ENCODE assay signal across 10 cellular contexts in the genomic region with DNA sequence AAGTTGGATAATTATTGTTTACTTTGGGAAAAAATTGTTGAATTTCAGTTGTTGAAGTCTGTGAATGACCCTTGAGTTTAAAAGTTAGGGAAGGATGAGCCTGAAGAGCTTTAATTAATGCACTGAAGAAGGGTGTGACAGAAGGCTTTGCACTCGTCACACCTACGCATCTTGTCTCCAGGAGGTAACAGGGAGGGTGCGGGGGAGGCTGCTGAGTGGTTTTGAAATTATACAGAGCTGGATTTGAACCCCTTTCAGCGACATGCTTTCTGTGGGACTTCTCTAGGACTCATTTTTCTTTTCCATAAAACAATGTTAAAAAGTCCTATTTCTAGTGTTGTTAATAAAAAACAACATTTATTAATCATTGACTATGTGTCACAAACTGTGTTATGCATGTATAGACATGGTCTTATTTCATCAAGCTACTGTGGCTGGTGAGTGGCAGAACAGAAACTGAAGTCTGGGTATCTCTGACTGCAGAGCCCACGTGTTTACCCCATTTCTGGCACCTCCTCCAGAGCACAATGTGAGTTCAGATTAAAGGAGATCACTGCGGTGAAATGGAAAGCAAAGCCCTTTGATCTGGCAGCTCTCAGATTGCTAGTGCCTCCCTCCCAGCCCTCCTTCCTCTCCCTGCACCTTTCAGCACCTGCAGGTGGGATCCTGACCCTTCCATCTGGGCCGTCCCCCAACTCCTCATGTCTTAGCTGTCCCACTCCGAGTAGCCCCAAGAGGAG.
DNase-seq lines count a peak whose midpoint lies in the region; ATAC-seq and TF ChIP-seq lines count a peak whose summit lies in the region.
"Had no signal": no experiment of that assay in that cellular context is flagged by ENCODE, and none has a peak within 500 bp of the region (broad histone marks: within the 10 kb centered on the region; RNA-seq: fewer than 3 reads in every experiment).

No MANE protein-coding gene starts in this region.

- intact Hi-C loops in uterus (cut with DNase I; ENCODE audit: low total_unique reads): no loop called here

- H3K9me3 ChIP-seq in RWPE2 (ENCODE audit: severe bottlenecking): no peaks in the 10 kb centered on the region
- H3K9me3 ChIP-seq in uterus: no peaks in the 10 kb centered on the region
- H3K9me3 ChIP-seq: BE2C, body of pancreas had no signal

- no peaks in the 10 kb centered on the region for H3K36me3 Mint-ChIP-seq in stimulated activated effector memory CD8-positive, alpha-beta T cell treated with anti-CD3 and anti-CD28 coated beads, Interleukin-12 subunit alpha, Interleukin-12 subunit beta, amount 100 ng/mL, for 72 hours
- peaks cover 10% of the 10 kb centered on the region for H3K36me3 Mint-ChIP-seq in HFFc6 (ENCODE audit: low read depth)

- H3K9me3 Mint-ChIP-seq in stimulated activated effector memory CD8-positive, alpha-beta T cell treated with anti-CD3 and anti-CD28 coated beads, Interleukin-12 subunit alpha, Interleukin-12 subunit beta, amount 100 ng/mL, for 72 hours: peaks cover 6% of the 10 kb centered on the region
- H3K9me3 Mint-ChIP-seq in HFFc6: peaks cover 67% of the 10 kb centered on the region

- DNase-seq in activated gamma-delta T cell treated with Interleukin-2 at 50 U/mL for 16 hours: peak; percentile 20
- no peak for DNase-seq in activated gamma-delta T cell (lab: John Stamatoyannopoulos, UW)
- no peak for DNase-seq in RWPE2 (ENCODE audit: low spot score)
- DNase-seq in epithelial cell of esophagus (ENCODE audit: low read depth): peak; percentile 76
- DNase-seq in stimulated activated effector memory CD8-positive, alpha-beta T cell treated with anti-CD3 and anti-CD28 coated beads, Interleukin-12 subunit alpha, Interleukin-12 subunit beta, amount 100 ng/mL, for 72 hours (ENCODE audit: low spot score in 2 of 2): no peak
- no peak for DNase-seq in uterus
- no peak for DNase-seq in HFFc6
- DNase-seq: BE2C, body of pancreas had no signal

- peaks cover 7% of the 10 kb centered on the region for H3K4me1 Mint-ChIP-seq in stimulated activated effector memory CD8-positive, alpha-beta T cell treated with anti-CD3 and anti-CD28 coated beads, Interleukin-12 subunit alpha, Interleukin-12 subunit beta, amount 100 ng/mL, for 72 hours
- no peaks in the 10 kb centered on the region for H3K4me1 Mint-ChIP-seq in HFFc6 (ENCODE audit: low read depth)

- peaks cover 17% of the 10 kb centered on the region for H3K4me1 ChIP-seq in RWPE2 (ENCODE audit: insufficient read depth, poor library complexity, severe bottlenecking)
- no peaks in the 10 kb centered on the region for H3K4me1 ChIP-seq in uterus
- H3K4me1 ChIP-seq: BE2C, body of pancreas had no signal

- H3K36me3 ChIP-seq in RWPE2 (ENCODE audit: low read depth): no peaks in the 10 kb centered on the region
- no peaks in the 10 kb centered on the region for H3K36me3 ChIP-seq in uterus
- H3K36me3 ChIP-seq: BE2C had no signal

- peak; percentile 3; the same call in 1 of the 3 replicates for ATAC-seq in RWPE2 (ENCODE audit: low read depth)
- peak; percentile 45 for ATAC-seq in stimulated activated effector memory CD8-positive, alpha-beta T cell treated with anti-CD3 and anti-CD28 coated beads, Interleukin-12 subunit alpha, Interleukin-12 subunit beta, amount 100 ng/mL, for 72 hours
- ATAC-seq in HG03095 (IDR thresholded peaks at IDR 0.05; ENCODE audit: unreplicated experiment): no peak
- ATAC-seq: body of pancreas had no signal

- H3K27ac ChIP-seq in RWPE2 (ENCODE audit: poor library complexity, severe bottlenecking): peak overlapping the region; percentile 92
- no peak overlapping the region for H3K27ac ChIP-seq in uterus
- H3K27ac ChIP-seq: body of pancreas had no signal

- H3K4me3 Mint-ChIP-seq in stimulated activated effector memory CD8-positive, alpha-beta T cell treated with anti-CD3 and anti-CD28 coated beads, Interleukin-12 subunit alpha, Interleukin-12 subunit beta, amount 100 ng/mL, for 72 hours: no peak overlapping the region
- H3K4me3 Mint-ChIP-seq in HFFc6: no peak overlapping the region

- H3K27me3 Mint-ChIP-seq in HFFc6 (ENCODE audit: insufficient read depth): peaks cover 2% of the 10 kb centered on the region

- no peak overlapping the region for H3K27ac Mint-ChIP-seq in stimulated activated effector memory CD8-positive, alpha-beta T cell treated with anti-CD3 and anti-CD28 coated beads, Interleukin-12 subunit alpha, Interleukin-12 subunit beta, amount 100 ng/mL, for 72 hours
- H3K27ac Mint-ChIP-seq in HFFc6: no peak overlapping the region

- TF ChIP-seq CTCF in RWPE2 (IDR thresholded peaks at IDR 0.05; ENCODE audit: poor library complexity, severe bottlenecking): no peak
- TF ChIP-seq CTCF in epithelial cell of esophagus (IDR thresholded peaks at IDR 0.05; ENCODE audit: insufficient read depth, low read depth, low read length, missing control alignments): no peak
- no peak for TF ChIP-seq CTCF in uterus (IDR thresholded peaks at IDR 0.05)
- no peak for TF ChIP-seq CTCF in HFFc6 (IDR thresholded peaks at IDR 0.05)

- H3K4me3 ChIP-seq in RWPE2 (ENCODE audit: severe bottlenecking): no peak overlapping the region
- H3K4me3 ChIP-seq in epithelial cell of esophagus (ENCODE audit: low read length): no peak overlapping the region
- H3K4me3 ChIP-seq in uterus: no peak overlapping the region
- H3K4me3 ChIP-seq: body of pancreas had no signal

- H3K27me3 ChIP-seq in RWPE2 (ENCODE audit: insufficient read depth, poor library complexity, severe bottlenecking) (no peaks in the 10 kb centered on the region), uterus (no peaks in the 10 kb centered on the region)
- H3K27me3 ChIP-seq: BE2C, body of pancreas had no signal

- TF ChIP-seq POLR2A in uterus (IDR thresholded peaks at IDR 0.05): no peak

Comparison
In these comparisons a context has a peak if more than half of its experiments do, and no peak if none do; other contexts are left out.
1. DNase-seq: peak in activated gamma-delta T cell treated with Interleukin-2 at 50 U/mL for 16 hours (single experiment) and epithelial cell of esophagus (single experiment); none in activated gamma-delta T cell (single experiment), RWPE2 (single experiment), stimulated activated effector memory CD8-positive, alpha-beta T cell treated with anti-CD3 and anti-CD28 coated beads, Interleukin-12 subunit alpha, Interleukin-12 subunit beta, amount 100 ng/mL, for 72 hours (0 of 2), uterus (0 of 2) and HFFc6 (single experiment).